ENCODE assay signal across 13 cellular contexts in the genomic region with DNA sequence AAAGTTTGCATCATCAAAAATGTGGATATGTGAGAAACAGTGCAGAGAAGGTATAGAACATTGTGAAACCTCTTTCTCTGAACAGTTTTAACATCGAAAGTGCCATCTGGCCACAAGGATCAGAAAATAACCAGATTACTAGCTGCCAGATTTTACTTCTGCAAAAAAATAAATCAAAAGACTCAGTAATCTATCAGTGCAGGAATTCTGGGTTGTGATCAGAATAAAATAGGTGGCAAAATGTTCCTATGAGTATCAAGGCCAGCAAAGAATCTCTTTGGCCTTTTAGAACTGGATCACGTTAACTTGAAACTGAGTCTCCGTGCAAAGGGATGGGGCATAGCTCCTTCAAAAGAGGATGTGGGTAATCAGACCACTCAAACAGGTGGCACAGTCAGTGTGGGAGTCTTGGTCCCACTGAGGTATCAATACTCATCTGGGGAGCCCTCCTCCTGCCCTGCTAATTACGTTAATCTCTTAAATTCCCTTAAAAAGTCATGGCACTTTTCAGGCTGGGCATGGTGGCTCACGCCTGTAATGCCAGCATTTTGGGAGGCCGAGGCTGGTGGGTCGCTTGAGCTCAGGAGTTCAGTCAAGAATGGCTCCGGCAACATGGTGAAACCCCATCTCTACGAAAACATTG. TPM values are rescaled to one million over a fixed set of nuclear protein-coding genes. Genes with fewer than 3 reads are reported as not detected.
DNase-seq lines count a peak whose midpoint lies in the region; ATAC-seq and TF ChIP-seq lines count a peak whose summit lies in the region.
"Had no signal": no experiment of that assay in that cellular context is flagged by ENCODE, and none has a peak within 500 bp of the region (broad histone marks: within the 10 kb centered on the region; RNA-seq: fewer than 3 reads in every experiment).

No MANE protein-coding gene starts in this region.

- no peak overlapping the region for H3K9ac ChIP-seq in mammary epithelial cell (ENCODE audit: insufficient read depth, low read length)

- H3K36me3 Mint-ChIP-seq in stimulated activated effector memory CD8-positive, alpha-beta T cell treated with anti-CD3 and anti-CD28 coated beads, Interleukin-12 subunit alpha, Interleukin-12 subunit beta, amount 100 ng/mL, for 72 hours, result peaks cover 6% of the 10 kb centered on the region

- H3K4me2 ChIP-seq in mammary epithelial cell (ENCODE audit: insufficient read depth, low read depth, low read length), result no peak overlapping the region

- dilution Hi-C loops in mammary epithelial cell (cut with HindIII; ENCODE audit: low sequenced_read_pairs), result no loop called here

- CTCF ChIA-PET in mammary epithelial cell (lab: Charles Lee; ENCODE audit: low non-redundant PET), result no interaction called here

- TF ChIP-seq CTCF in mammary epithelial cell (conservative IDR thresholded peaks at IDR 0.05 in 1 of 2, IDR thresholded peaks at IDR 0.05 in 1 of 2; ENCODE audit: extremely low read depth in 1 of 2, insufficient read depth in 1 of 2, low read depth in 1 of 2, low read length in 2 of 2), result no peak

- no peaks in the 10 kb centered on the region for H3K9me3 Mint-ChIP-seq in stimulated activated effector memory CD8-positive, alpha-beta T cell treated with anti-CD3 and anti-CD28 coated beads, Interleukin-12 subunit alpha, Interleukin-12 subunit beta, amount 100 ng/mL, for 72 hours
- H3K9me3 Mint-ChIP-seq: activated CD4-positive, alpha-beta T cell treated with anti-CD3 and anti-CD28 coated beads, Interleukin-2, amount 10 ng/mL, durations not matched to agents 24 days and 14 days had no signal

- H3K4me3 Mint-ChIP-seq in stimulated activated effector memory CD8-positive, alpha-beta T cell treated with anti-CD3 and anti-CD28 coated beads, Interleukin-12 subunit alpha, Interleukin-12 subunit beta, amount 100 ng/mL, for 72 hours, result no peak overlapping the region
- H3K4me3 Mint-ChIP-seq: activated CD4-positive, alpha-beta T cell treated with anti-CD3 and anti-CD28 coated beads, Interleukin-2, amount 10 ng/mL, durations not matched to agents 24 days and 14 days had no signal

- H2AFZ ChIP-seq in mammary epithelial cell (ENCODE audit: low read depth, low read length), result no peak overlapping the region

- no peaks in the 10 kb centered on the region for H3K79me2 ChIP-seq in mammary epithelial cell (ENCODE audit: insufficient read depth, low read length)

- H3K27ac ChIP-seq in mammary epithelial cell (ENCODE audit: insufficient read depth, low read depth, low read length), result no peak overlapping the region
- H3K27ac ChIP-seq: neutrophil had no signal

- WGBS in mammary epithelial cell (ENCODE audit: low coverage, missing lambda C conversion rate), result 87% methylated on average over 9 of the region's 9 CpGs

- ATAC-seq in HG02610 (IDR thresholded peaks at IDR 0.05; ENCODE audit: unreplicated experiment) (peak; percentile 95), HG03565 (IDR thresholded peaks at IDR 0.05; ENCODE audit: unreplicated experiment) (peak; percentile 82)
- ATAC-seq in stimulated activated effector memory CD8-positive, alpha-beta T cell treated with anti-CD3 and anti-CD28 coated beads, Interleukin-12 subunit alpha, Interleukin-12 subunit beta, amount 100 ng/mL, for 72 hours, result peak; percentile 86

- H3K27me3 ChIP-seq in mammary epithelial cell (ENCODE audit: insufficient read depth, low read length), result no peaks in the 10 kb centered on the region
- H3K27me3 ChIP-seq: neutrophil had no signal

- H3K4me1 Mint-ChIP-seq in stimulated activated effector memory CD8-positive, alpha-beta T cell treated with anti-CD3 and anti-CD28 coated beads, Interleukin-12 subunit alpha, Interleukin-12 subunit beta, amount 100 ng/mL, for 72 hours, result no peaks in the 10 kb centered on the region

- H3K36me3 ChIP-seq in mammary epithelial cell (ENCODE audit: insufficient read depth, low read length), result no peaks in the 10 kb centered on the region
- H3K36me3 ChIP-seq: neutrophil had no signal

- H3K4me3 ChIP-seq in mammary epithelial cell (replicated peaks in 1 of 3; ENCODE audit: insufficient read depth in 1 of 3, low read depth in 2 of 3, low read length in 3 of 3), result no peak overlapping the region

- intact Hi-C loops in mammary epithelial cell (cut with micrococcal nuclease), result no loop called here

- H3K4me1 ChIP-seq in mammary epithelial cell (ENCODE audit: insufficient read depth, low read length), result no peaks in the 10 kb centered on the region

- in situ Hi-C loops in mammary epithelial cell (cut with MboI; ENCODE audit: low sequenced_read_pairs in 2 of 2), result no loop called here

- H4K20me1 ChIP-seq in mammary epithelial cell (ENCODE audit: insufficient read depth, low read length), result no peaks in the 10 kb centered on the region

- BruUV-seq in mammary epithelial cell (replicated peaks; lab: Mats Ljungman, UMichigan), result no TSS peak

- DNase-seq in SKM-1 treated with dmso at 0.1 percent for 144 hours (lab: John Stamatoyannopoulos, UW; ENCODE audit: unreplicated experiment) (peak; percentile 33), SKM-1 (lab: John Stamatoyannopoulos, UW; ENCODE audit: unreplicated experiment) (no peak), mesenteric fat pad (ENCODE audit: low spot score) (no peak), NCI-H69 (lab: John Stamatoyannopoulos, UW) (no peak), mammary epithelial cell (no peak)
- no peak for DNase-seq in stimulated activated effector memory CD8-positive, alpha-beta T cell treated with anti-CD3 and anti-CD28 coated beads, Interleukin-12 subunit alpha, Interleukin-12 subunit beta, amount 100 ng/mL, for 72 hours (ENCODE audit: low spot score in 2 of 2)
- DNase-seq: 8988T; activated CD4-positive, alpha-beta T cell treated with anti-CD3 and anti-CD28 coated beads, Interleukin-2, amount 10 ng/mL, durations not matched to agents 24 days and 14 days; caudate nucleus; hippocampal formation had no signal

- no peak overlapping the region for H3K27ac Mint-ChIP-seq in stimulated activated effector memory CD8-positive, alpha-beta T cell treated with anti-CD3 and anti-CD28 coated beads, Interleukin-12 subunit alpha, Interleukin-12 subunit beta, amount 100 ng/mL, for 72 hours
- H3K27ac Mint-ChIP-seq: activated CD4-positive, alpha-beta T cell treated with anti-CD3 and anti-CD28 coated beads, Interleukin-2, amount 10 ng/mL, durations not matched to agents 24 days and 14 days had no signal

- H3K9me3 ChIP-seq in mammary epithelial cell (replicated peaks; ENCODE audit: insufficient read depth, low read length), result no peaks in the 10 kb centered on the region
- H3K9me3 ChIP-seq: neutrophil had no signal

RNA-seq across cellular contexts. Expression of a gene that starts 26.7 kb away (rescaled TPM):
- 53.3 TPM for total RNA-seq in mesenteric fat pad
- total RNA-seq in mammary epithelial cell, result 1 to 10 TPM in 1 of 2 donors, under 1 TPM in 1; 0.45 to 3.0 TPM
- polyA plus RNA-seq in mammary epithelial cell, result 1.7 TPM
- polyA minus RNA-seq in mammary epithelial cell, result 1.1 TPM

Comparison
In these comparisons a context has a peak if more than half of its experiments do, and no peak if none do; other contexts are left out.
1. RNA of a gene that starts 26.7 kb away (total RNA-seq): 53.3 TPM in mesenteric fat pad (single experiment); 0.45 to 3.0 TPM in mammary epithelial cell; every median in the first group is over 10 times any median in the second.
2. Peak in every context shown above with its lines, with median percentiles within 50 percentile points of each other: ATAC-seq.